In genomic region chr9:88224938-88225337, GRCh38 we compare ENCODE assay signal across 30 cellular contexts.
"Had no signal": no experiment of that assay in that cellular context is flagged by ENCODE, and none has a peak within 500 bp of the region (broad histone marks: within the 10 kb centered on the region; RNA-seq: fewer than 3 reads in every experiment).

No MANE protein-coding gene starts in this region.

- H3K4me3 ChIP-seq: esophagus muscularis mucosa, heart left ventricle, left ventricle myocardium inferior, lung, ovary, right lobe of liver, upper lobe of left lung, vagina had no signal

- ATAC-seq: activated CD8-positive, alpha-beta memory T cell treated with anti-CD3 and anti-CD28 coated beads, Interleukin-2, amount 10 ng/mL, durations not matched to agents 7 days and 5 days; activated T-cell treated with anti-CD3 and anti-CD28 coated beads, Interleukin-2, amount 50 U/mL, for 72 hours; foreskin keratinocyte; heart left ventricle; right lobe of liver had no signal

- H3K36me3 ChIP-seq: esophagus muscularis mucosa, heart left ventricle, left ventricle myocardium inferior, ovary, right lobe of liver, upper lobe of left lung, vagina, WERI-Rb-1 had no signal

- H3K9me3 ChIP-seq: esophagus muscularis mucosa, ovary, right lobe of liver, upper lobe of left lung, vagina had no signal

- H3K27me3 Mint-ChIP-seq: progenitor cell of endocrine pancreas had no signal

- H3K36me3 Mint-ChIP-seq: activated CD8-positive, alpha-beta memory T cell treated with anti-CD3 and anti-CD28 coated beads, Interleukin-2, amount 10 ng/mL, durations not matched to agents 7 days and 5 days; activated naive CD8-positive, alpha-beta T cell treated with anti-CD3 and anti-CD28 coated beads, Interleukin-2, amount 10 ng/mL, durations not matched to agents 7 days and 5 days had no signal

- H3K4me1 Mint-ChIP-seq: activated CD4-positive, alpha-beta memory T cell treated with anti-CD3 and anti-CD28 coated beads, Interleukin-2, amount 10 ng/mL, durations not matched to agents 7 days and 5 days; activated CD4-positive, alpha-beta T cell treated with anti-CD3 and anti-CD28 coated beads, Interleukin-2, amount 10 ng/mL, durations not matched to agents 7 days and 5 days; activated CD8-positive, alpha-beta memory T cell treated with anti-CD3 and anti-CD28 coated beads, Interleukin-2, amount 10 ng/mL, durations not matched to agents 7 days and 5 days; activated naive CD8-positive, alpha-beta T cell treated with anti-CD3 and anti-CD28 coated beads, Interleukin-2, amount 10 ng/mL, durations not matched to agents 7 days and 5 days had no signal

- DNase-seq: activated CD4-positive, alpha-beta memory T cell treated with anti-CD3 and anti-CD28 coated beads, Interleukin-2, amount 10 ng/mL, durations not matched to agents 7 days and 5 days; activated CD4-positive, alpha-beta T cell treated with anti-CD3 and anti-CD28 coated beads, Interleukin-2, amount 10 ng/mL, durations not matched to agents 7 days and 5 days; activated CD4-positive, CD25-positive, alpha-beta regulatory T cell treated with anti-CD3 and anti-CD28 coated beads, Interleukin-2, amount 50 U/mL, for 72 hours; activated CD8-positive, alpha-beta memory T cell treated with anti-CD3 and anti-CD28 coated beads, Interleukin-2, amount 10 ng/mL, durations not matched to agents 7 days and 5 days; activated effector memory CD4-positive, alpha-beta T cell treated with Interleukin-2 at 50 U/mL for 16 hours; activated naive CD4-positive, alpha-beta T cell treated with anti-CD3 and anti-CD28 coated beads for 36 hours; activated naive CD8-positive, alpha-beta T cell treated with anti-CD3 and anti-CD28 coated beads, Interleukin-2, amount 10 ng/mL, durations not matched to agents 7 days and 5 days; activated T-cell treated with anti-CD3 and anti-CD28 coated beads, Interleukin-2, amount 50 U/mL, for 72 hours; amniotic stem cell; caudate nucleus; cortex of kidney; heart left ventricle; hypothalamus; left ventricle myocardium inferior; ovary; right lobe of liver; stimulated activated CD4-positive, alpha-beta T cell treated with anti-CD3 and anti-CD28 coated beads, Interleukin-2, amount 100 ng/mL, for 48 hours; substantia nigra; SW 1271; T1000; upper lobe of left lung; WERI-Rb-1 had no signal

- H3K4me3 Mint-ChIP-seq: activated CD4-positive, alpha-beta memory T cell treated with anti-CD3 and anti-CD28 coated beads, Interleukin-2, amount 10 ng/mL, durations not matched to agents 7 days and 5 days; activated CD4-positive, alpha-beta T cell treated with anti-CD3 and anti-CD28 coated beads, Interleukin-2, amount 10 ng/mL, durations not matched to agents 7 days and 5 days; activated CD8-positive, alpha-beta memory T cell treated with anti-CD3 and anti-CD28 coated beads, Interleukin-2, amount 10 ng/mL, durations not matched to agents 7 days and 5 days; activated naive CD4-positive, alpha-beta T cell treated with anti-CD3 and anti-CD28 coated beads for 36 hours; activated naive CD8-positive, alpha-beta T cell treated with anti-CD3 and anti-CD28 coated beads, Interleukin-2, amount 10 ng/mL, durations not matched to agents 7 days and 5 days; activated T-cell treated with anti-CD3 and anti-CD28 coated beads, Interleukin-2, amount 50 U/mL, for 72 hours; nephron; stimulated activated naive CD8-positive, alpha-beta T cell treated with anti-CD3 and anti-CD28 coated beads, Interleukin-15, Interleukin-2, amounts not matched to agents 100 ng/mL and 50 ng/mL, for 24 hours; T-helper 1 cell treated with Interleukin-12 subunit alpha and Interleukin-12 subunit beta and Interleukin-4 antibody, amounts not matched to agents 30 μg/mL and 1 μg/mL, for 36 hours had no signal

- H3K4me1 ChIP-seq: esophagus muscularis mucosa, foreskin keratinocyte, left ventricle myocardium inferior, right lobe of liver, upper lobe of left lung had no signal

- H3K27ac Mint-ChIP-seq: activated CD4-positive, alpha-beta memory T cell treated with anti-CD3 and anti-CD28 coated beads, Interleukin-2, amount 10 ng/mL, durations not matched to agents 7 days and 5 days; activated CD4-positive, alpha-beta T cell treated with anti-CD3 and anti-CD28 coated beads, Interleukin-2, amount 10 ng/mL, durations not matched to agents 7 days and 5 days; activated CD8-positive, alpha-beta memory T cell treated with anti-CD3 and anti-CD28 coated beads, Interleukin-2, amount 10 ng/mL, durations not matched to agents 7 days and 5 days; activated naive CD4-positive, alpha-beta T cell treated with anti-CD3 and anti-CD28 coated beads for 36 hours; activated naive CD8-positive, alpha-beta T cell treated with anti-CD3 and anti-CD28 coated beads, Interleukin-2, amount 10 ng/mL, durations not matched to agents 7 days and 5 days; activated T-cell treated with anti-CD3 and anti-CD28 coated beads, Interleukin-2, amount 50 U/mL, for 72 hours; nephron; progenitor cell of endocrine pancreas; stimulated activated naive CD8-positive, alpha-beta T cell treated with anti-CD3 and anti-CD28 coated beads, Interleukin-15, Interleukin-2, amounts not matched to agents 100 ng/mL and 50 ng/mL, for 24 hours; T-helper 1 cell treated with Interleukin-12 subunit alpha and Interleukin-12 subunit beta and Interleukin-4 antibody, amounts not matched to agents 30 μg/mL and 1 μg/mL, for 36 hours had no signal

- H3K27me3 ChIP-seq: foreskin keratinocyte, heart left ventricle, ovary, right lobe of liver, upper lobe of left lung, vagina had no signal

- H3K9me3 Mint-ChIP-seq: activated CD4-positive, alpha-beta memory T cell treated with anti-CD3 and anti-CD28 coated beads, Interleukin-2, amount 10 ng/mL, durations not matched to agents 7 days and 5 days; activated naive CD4-positive, alpha-beta T cell treated with anti-CD3 and anti-CD28 coated beads for 36 hours; activated naive CD8-positive, alpha-beta T cell treated with anti-CD3 and anti-CD28 coated beads, Interleukin-2, amount 10 ng/mL, durations not matched to agents 7 days and 5 days; activated T-cell treated with anti-CD3 and anti-CD28 coated beads, Interleukin-2, amount 50 U/mL, for 72 hours; stimulated activated naive CD8-positive, alpha-beta T cell treated with anti-CD3 and anti-CD28 coated beads, Interleukin-15, Interleukin-2, amounts not matched to agents 100 ng/mL and 50 ng/mL, for 24 hours; T-helper 1 cell treated with Interleukin-12 subunit alpha and Interleukin-12 subunit beta and Interleukin-4 antibody, amounts not matched to agents 30 μg/mL and 1 μg/mL, for 36 hours had no signal

- H3K27ac ChIP-seq: esophagus muscularis mucosa, foreskin keratinocyte, heart left ventricle, left ventricle myocardium inferior, ovary, right lobe of liver, upper lobe of left lung, vagina, WERI-Rb-1 had no signal
